In genomic region chr18:47595816-47596501, GRCh38 we compare ENCODE assay signal across 9 cellular contexts.
DNase-seq lines count a peak whose midpoint lies in the region; ATAC-seq and TF ChIP-seq lines count a peak whose summit lies in the region.
"Had no signal": no experiment of that assay in that cellular context is flagged by ENCODE, and none has a peak within 500 bp of the region (broad histone marks: within the 10 kb centered on the region; RNA-seq: fewer than 3 reads in every experiment).

No MANE protein-coding gene starts in this region.

- peak; percentile 60 for TF ChIP-seq CTCF in type B pancreatic cell (conservative IDR thresholded peaks at IDR 0.05)

- H3K4me1 Mint-ChIP-seq in type B pancreatic cell (ENCODE audit: unreplicated experiment), result peaks cover 4% of the 10 kb centered on the region

- DNase-seq in stimulated activated CD4-positive, alpha-beta T cell treated with anti-CD3 and anti-CD28 coated beads, Interleukin-15, amount 100 ng/mL, for 24 hours, result peak; percentile 23
- DNase-seq in stimulated activated CD4-positive, alpha-beta T cell treated with anti-CD3 and anti-CD28 coated beads, Interleukin-1b, Interleukin-23, amount 100 ng/mL, for 48 hours, result no peak
- DNase-seq in NCI-H748 treated with DMSO at 0.1 percent for 48 hours (lab: John Stamatoyannopoulos, UW) (peak; percentile 49), type B pancreatic cell (ENCODE audit: extremely low spot score, unreplicated experiment) (no peak)
- DNase-seq: NCI-H446 treated with DMSO at 0.1 percent for 48 hours had no signal

- ATAC-seq in esophagus mucosa (peak; percentile 48), GM21723 (IDR thresholded peaks at IDR 0.05; ENCODE audit: unreplicated experiment) (no peak), HG03521 (IDR thresholded peaks at IDR 0.05; ENCODE audit: unreplicated experiment) (no peak), HG02588 (IDR thresholded peaks at IDR 0.05; ENCODE audit: unreplicated experiment) (no peak)

- peak overlapping the region; percentile 74 for H3K27ac Mint-ChIP-seq in type B pancreatic cell

- no peaks in the 10 kb centered on the region for H3K36me3 Mint-ChIP-seq in type B pancreatic cell

- no peak overlapping the region for H3K4me3 Mint-ChIP-seq in type B pancreatic cell

- H3K27me3 Mint-ChIP-seq in type B pancreatic cell, result peaks cover 43% of the 10 kb centered on the region

- peaks cover 7% of the 10 kb centered on the region for H3K9me3 Mint-ChIP-seq in type B pancreatic cell

Comparison
In these comparisons a context has a peak if more than half of its experiments do, and no peak if none do; other contexts are left out.
1. DNase-seq: peak in stimulated activated CD4-positive, alpha-beta T cell treated with anti-CD3 and anti-CD28 coated beads, Interleukin-15, amount 100 ng/mL, for 24 hours (single experiment) and NCI-H748 treated with DMSO at 0.1 percent for 48 hours (single experiment); none in stimulated activated CD4-positive, alpha-beta T cell treated with anti-CD3 and anti-CD28 coated beads, Interleukin-1b, Interleukin-23, amount 100 ng/mL, for 48 hours (single experiment) and type B pancreatic cell (single experiment).